Comparison of ENCODE assay signal across 9 cellular contexts in genomic region chr5:57094753-57095683, GRCh38.
DNase-seq lines count a peak whose midpoint lies in the region; ATAC-seq and TF ChIP-seq lines count a peak whose summit lies in the region.
"Had no signal": no experiment of that assay in that cellular context is flagged by ENCODE, and none has a peak within 500 bp of the region (broad histone marks: within the 10 kb centered on the region; RNA-seq: fewer than 3 reads in every experiment).

No MANE protein-coding gene starts in this region.

- H3K4me3 ChIP-seq in HUES6 (ENCODE audit: low read depth, low read length) (no peak overlapping the region), mammary epithelial cell (replicated peaks in 1 of 3; ENCODE audit: insufficient read depth in 1 of 3, low read depth in 2 of 3, low read length in 3 of 3) (no peak overlapping the region), mucosa of rectum (ENCODE audit: low read length in 2 of 2) (no peak overlapping the region)

- peaks cover 24% of the 10 kb centered on the region for H3K36me3 Mint-ChIP-seq in natural killer cell treated with Interleukin-12 subunit alpha and Interleukin-12 subunit beta and Interleukin-15 and Interleukin-18, amount 100 ng/mL, for 72 hours

- in situ Hi-C loops in mammary epithelial cell (cut with MboI; ENCODE audit: low sequenced_read_pairs in 2 of 2), result no loop called here

- dilution Hi-C loops in mammary epithelial cell (cut with HindIII; ENCODE audit: low sequenced_read_pairs), result no loop called here

- peaks cover 19 to 35% of the 10 kb centered on the region in 2 donors for H3K27me3 Mint-ChIP-seq in natural killer cell treated with Interleukin-12 subunit alpha and Interleukin-12 subunit beta and Interleukin-15 and Interleukin-18, amount 100 ng/mL, for 72 hours

- peaks cover 4% of the 10 kb centered on the region; the same call in 1 of the 2 replicates for H3K9me3 ChIP-seq in HUES6 (ENCODE audit: control insufficient read depth, insufficient read depth, low read depth, low read length)
- H3K9me3 ChIP-seq in mammary epithelial cell (replicated peaks; ENCODE audit: insufficient read depth, low read length), result peaks cover 3% of the 10 kb centered on the region
- H3K9me3 ChIP-seq in mucosa of rectum (ENCODE audit: control insufficient read depth in 2 of 2, low read length in 2 of 2), result peaks cover 5 to 7% of the 10 kb centered on the region in 2 donors
- H3K9me3 ChIP-seq: SK-N-SH had no signal

- no peaks in the 10 kb centered on the region for H3K36me3 ChIP-seq in HUES6 (ENCODE audit: control insufficient read depth, insufficient read depth, low read length)
- no peaks in the 10 kb centered on the region for H3K36me3 ChIP-seq in mammary epithelial cell (ENCODE audit: insufficient read depth, low read length)
- no peaks in the 10 kb centered on the region for H3K36me3 ChIP-seq in mucosa of rectum (ENCODE audit: control insufficient read depth in 2 of 2, insufficient read depth in 2 of 2, low read length in 2 of 2)

- DNase-seq in ELR (ENCODE audit: low read depth) (peak; percentile 5), mammary epithelial cell (peak; percentile 41), epidermal melanocyte (ENCODE audit: insufficient read length, low spot score) (no peak)
- DNase-seq in natural killer cell treated with Interleukin-12 subunit alpha and Interleukin-12 subunit beta and Interleukin-15 and Interleukin-18, amount 100 ng/mL, for 72 hours (ENCODE audit: low spot score), result no peak
- DNase-seq: NCI-H1092, SK-N-SH had no signal

- H3K4me2 ChIP-seq in mammary epithelial cell (ENCODE audit: insufficient read depth, low read depth, low read length), result no peak overlapping the region
- H3K4me2 ChIP-seq: SK-N-SH had no signal

- no peak for ATAC-seq in natural killer cell treated with Interleukin-12 subunit alpha and Interleukin-12 subunit beta and Interleukin-15 and Interleukin-18, amount 100 ng/mL, for 72 hours
- ATAC-seq in GM19467 (IDR thresholded peaks at IDR 0.05; ENCODE audit: unreplicated experiment), result no peak

- peaks cover 8% of the 10 kb centered on the region; the same call in 1 of the 2 replicates for H3K4me1 ChIP-seq in HUES6 (ENCODE audit: control insufficient read depth, insufficient read depth, low read length)
- H3K4me1 ChIP-seq in mammary epithelial cell (ENCODE audit: insufficient read depth, low read length), result peaks cover 8% of the 10 kb centered on the region
- H3K4me1 ChIP-seq in mucosa of rectum (ENCODE audit: control insufficient read depth in 2 of 2, insufficient read depth in 2 of 2, low read length in 2 of 2), result peaks cover 7 to 15% of the 10 kb centered on the region in 2 donors

- peaks cover 4% of the 10 kb centered on the region for H3K9me3 Mint-ChIP-seq in natural killer cell treated with Interleukin-12 subunit alpha and Interleukin-12 subunit beta and Interleukin-15 and Interleukin-18, amount 100 ng/mL, for 72 hours

- H4K20me1 ChIP-seq in mammary epithelial cell (ENCODE audit: insufficient read depth, low read length), result no peaks in the 10 kb centered on the region

- no peak overlapping the region for H3K27ac Mint-ChIP-seq in natural killer cell treated with Interleukin-12 subunit alpha and Interleukin-12 subunit beta and Interleukin-15 and Interleukin-18, amount 100 ng/mL, for 72 hours

- H3K79me2 ChIP-seq in mammary epithelial cell (ENCODE audit: insufficient read depth, low read length), result no peaks in the 10 kb centered on the region

- TF ChIP-seq CTCF in mammary epithelial cell (conservative IDR thresholded peaks at IDR 0.05 in 1 of 2, IDR thresholded peaks at IDR 0.05 in 1 of 2; ENCODE audit: extremely low read depth in 1 of 2, insufficient read depth in 1 of 2, low read depth in 1 of 2, low read length in 2 of 2), result peak; percentile 27 to 42

- no TSS peak for BruUV-seq in mammary epithelial cell (replicated peaks; lab: Mats Ljungman, UMichigan)

- CTCF ChIA-PET in mammary epithelial cell (lab: Charles Lee; ENCODE audit: low non-redundant PET), result interaction anchor here (0.6 kb wide), 2 partner anchors 186 to 1413 kb away, joined by 3 read pairs; no protein-coding TSS in a partner anchor

- H2AFZ ChIP-seq in mammary epithelial cell (ENCODE audit: low read depth, low read length), result peak overlapping the region; percentile 41

- H3K27ac ChIP-seq in HUES6 (ENCODE audit: low read depth, low read length) (no peak overlapping the region), mammary epithelial cell (ENCODE audit: insufficient read depth, low read depth, low read length) (no peak overlapping the region), mucosa of rectum (ENCODE audit: low read depth in 2 of 2, low read length in 2 of 2) (peak overlapping the region; percentile 76 to 81)

- intact Hi-C loops in mammary epithelial cell (cut with micrococcal nuclease), result no loop called here

- no peak overlapping the region for H3K4me3 Mint-ChIP-seq in natural killer cell treated with Interleukin-12 subunit alpha and Interleukin-12 subunit beta and Interleukin-15 and Interleukin-18, amount 100 ng/mL, for 72 hours

- no peaks in the 10 kb centered on the region for H3K4me1 Mint-ChIP-seq in natural killer cell treated with Interleukin-12 subunit alpha and Interleukin-12 subunit beta and Interleukin-15 and Interleukin-18, amount 100 ng/mL, for 72 hours (ENCODE audit: low read depth in 2 of 2)

- H3K9ac ChIP-seq in HUES6 (ENCODE audit: low read length) (peak overlapping the region; percentile 7), mammary epithelial cell (ENCODE audit: insufficient read depth, low read length) (no peak overlapping the region), mucosa of rectum (ENCODE audit: low read depth in 1 of 2, low read length in 2 of 2) (peak overlapping the region; percentile 14 to 33)
- H3K9ac ChIP-seq: SK-N-SH had no signal

- WGBS in mammary epithelial cell (ENCODE audit: low coverage, missing lambda C conversion rate), result 90% methylated on average over 8 of the region's 10 CpGs

- H3K27me3 ChIP-seq in HUES6 (ENCODE audit: control insufficient read depth, insufficient read depth, low read length) (no peaks in the 10 kb centered on the region), mammary epithelial cell (ENCODE audit: insufficient read depth, low read length) (no peaks in the 10 kb centered on the region), mucosa of rectum (ENCODE audit: control insufficient read depth in 2 of 2, insufficient read depth in 2 of 2, low read length in 2 of 2) (no peaks in the 10 kb centered on the region)

Comparison
In these comparisons a context has a peak if more than half of its experiments do, and no peak if none do; other contexts are left out.
1. DNase-seq: peak in ELR (single experiment) and mammary epithelial cell (single experiment); none in natural killer cell treated with Interleukin-12 subunit alpha and Interleukin-12 subunit beta and Interleukin-15 and Interleukin-18, amount 100 ng/mL, for 72 hours (single experiment) and epidermal melanocyte (single experiment).
2. H3K27ac ChIP-seq: peak in mucosa of rectum (2 of 2); none in HUES6 (single experiment) and mammary epithelial cell (single experiment).